Comparison of ENCODE assay signal across 1 cellular context in the genomic region with DNA sequence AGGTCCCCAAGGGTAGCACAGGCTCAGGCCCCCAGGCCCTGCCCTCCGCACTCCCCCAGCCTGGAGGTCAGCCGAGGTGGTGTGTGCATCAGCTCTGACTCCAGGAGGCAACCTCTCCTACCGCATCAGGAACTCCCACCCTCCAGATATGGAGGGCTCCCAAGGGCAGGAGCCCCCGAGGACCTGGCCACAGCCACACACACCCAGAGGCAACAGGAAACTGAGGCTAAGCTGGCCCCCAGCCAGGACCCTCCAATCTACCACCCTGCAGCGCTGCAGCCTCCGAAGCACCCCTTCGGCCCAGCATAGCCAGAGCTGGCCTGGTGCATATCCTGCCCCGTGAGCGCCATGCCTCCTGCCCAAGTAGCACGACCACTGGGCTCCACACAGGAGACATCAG.
TF ChIP-seq lines count a peak whose summit lies in the region.

No MANE protein-coding gene starts in this region.

TF ChIP-seq in GM23338, 12 proteins besides CTCF, POLR2A, EP300 and RAD21 (continued from another document):
- TF ChIP-seq, protein P1, sequence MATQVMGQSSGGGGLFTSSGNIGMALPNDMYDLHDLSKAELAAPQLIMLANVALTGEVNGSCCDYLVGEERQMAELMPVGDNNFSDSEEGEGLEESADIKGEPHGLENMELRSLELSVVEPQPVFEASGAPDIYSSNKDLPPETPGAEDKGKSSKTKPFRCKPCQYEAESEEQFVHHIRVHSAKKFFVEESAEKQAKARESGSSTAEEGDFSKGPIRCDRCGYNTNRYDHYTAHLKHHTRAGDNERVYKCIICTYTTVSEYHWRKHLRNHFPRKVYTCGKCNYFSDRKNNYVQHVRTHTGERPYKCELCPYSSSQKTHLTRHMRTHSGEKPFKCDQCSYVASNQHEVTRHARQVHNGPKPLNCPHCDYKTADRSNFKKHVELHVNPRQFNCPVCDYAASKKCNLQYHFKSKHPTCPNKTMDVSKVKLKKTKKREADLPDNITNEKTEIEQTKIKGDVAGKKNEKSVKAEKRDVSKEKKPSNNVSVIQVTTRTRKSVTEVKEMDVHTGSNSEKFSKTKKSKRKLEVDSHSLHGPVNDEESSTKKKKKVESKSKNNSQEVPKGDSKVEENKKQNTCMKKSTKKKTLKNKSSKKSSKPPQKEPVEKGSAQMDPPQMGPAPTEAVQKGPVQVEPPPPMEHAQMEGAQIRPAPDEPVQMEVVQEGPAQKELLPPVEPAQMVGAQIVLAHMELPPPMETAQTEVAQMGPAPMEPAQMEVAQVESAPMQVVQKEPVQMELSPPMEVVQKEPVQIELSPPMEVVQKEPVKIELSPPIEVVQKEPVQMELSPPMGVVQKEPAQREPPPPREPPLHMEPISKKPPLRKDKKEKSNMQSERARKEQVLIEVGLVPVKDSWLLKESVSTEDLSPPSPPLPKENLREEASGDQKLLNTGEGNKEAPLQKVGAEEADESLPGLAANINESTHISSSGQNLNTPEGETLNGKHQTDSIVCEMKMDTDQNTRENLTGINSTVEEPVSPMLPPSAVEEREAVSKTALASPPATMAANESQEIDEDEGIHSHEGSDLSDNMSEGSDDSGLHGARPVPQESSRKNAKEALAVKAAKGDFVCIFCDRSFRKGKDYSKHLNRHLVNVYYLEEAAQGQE (IDR thresholded peaks at IDR 0.05; ENCODE audit: unreplicated experiment), result no peak
- TF ChIP-seq NANOG (IDR thresholded peaks at IDR 0.05; ENCODE audit: borderline replicate concordance) (no peak), EZH2 (IDR thresholded peaks at IDR 0.05; ENCODE audit: low read depth, unreplicated experiment) (no peak)
